Comparison of ENCODE assay signal across 1 cellular context in genomic region chr2:188971316-188971930, GRCh38.
TF ChIP-seq lines count a peak whose summit lies in the region.

No MANE protein-coding gene starts in this region.

TF ChIP-seq in IMR-90, 13 proteins besides CTCF, POLR2A, EP300 and RAD21:
- TF ChIP-seq SMC3 (IDR thresholded peaks at IDR 0.05; ENCODE audit: low read depth, low read length) (no peak), NFE2L2 (IDR thresholded peaks at IDR 0.05; ENCODE audit: low read depth, low read length) (no peak), CHD1 (IDR thresholded peaks at IDR 0.05; ENCODE audit: low read depth, low read length) (no peak), MAFK (IDR thresholded peaks at IDR 0.05; ENCODE audit: low read depth, low read length) (no peak), USF2 (IDR thresholded peaks at IDR 0.05; ENCODE audit: low read depth, low read length) (no peak), BHLHE40 (IDR thresholded peaks at IDR 0.05; ENCODE audit: low read depth, low read length) (no peak), ELK1 (IDR thresholded peaks at IDR 0.05; ENCODE audit: borderline replicate concordance, low read depth, low read length) (no peak), FOS (IDR thresholded peaks at IDR 0.05; ENCODE audit: low read depth, low read length) (no peak), RFX5 (IDR thresholded peaks at IDR 0.05; ENCODE audit: low read depth, low read length) (no peak), MXI1 (IDR thresholded peaks at IDR 0.05; ENCODE audit: borderline replicate concordance, low read depth, low read length) (no peak), CEBPB (IDR thresholded peaks at IDR 0.05; ENCODE audit: low read depth, low read length) (no peak)
TF ChIP-seq in IMR-90: peak in this region for 0.
